ENCODE assay signal across 19 cellular contexts in the genomic region with DNA sequence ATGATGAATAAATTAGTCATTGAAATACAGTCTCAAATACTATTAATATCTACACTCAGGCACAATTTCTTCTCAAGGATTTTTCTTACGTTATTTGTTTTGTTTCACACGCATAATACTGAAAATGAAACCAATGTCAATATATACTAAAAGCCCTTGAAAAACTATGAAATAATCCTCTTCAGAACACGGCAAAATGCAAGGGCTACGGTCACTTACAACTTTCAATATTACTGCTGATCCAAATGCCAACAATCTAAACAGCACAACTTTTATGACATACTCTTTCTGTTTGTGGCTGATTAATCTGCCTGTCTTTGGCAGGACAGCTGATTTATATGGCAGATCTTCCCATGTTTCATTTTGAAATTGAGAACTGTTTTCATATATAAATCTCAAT.
DNase-seq lines count a peak whose midpoint lies in the region; ATAC-seq and TF ChIP-seq lines count a peak whose summit lies in the region.
"Had no signal": no experiment of that assay in that cellular context is flagged by ENCODE, and none has a peak within 500 bp of the region (broad histone marks: within the 10 kb centered on the region; RNA-seq: fewer than 3 reads in every experiment).

No MANE protein-coding gene starts in this region.

- H3K27me3 ChIP-seq in esophagus squamous epithelium = no peaks in the 10 kb centered on the region
- H3K27me3 ChIP-seq: adrenal gland, BLaER1, brain microvascular endothelial cell, colonic mucosa had no signal

- H3K4me3 Mint-ChIP-seq in activated T-cell treated with anti-CD3 and anti-CD28 coated beads, Interleukin-2, amount 50 U/mL, for 4 hours = peak overlapping the region; percentile 46
- H3K4me3 Mint-ChIP-seq in T-helper 17 cell = peak overlapping the region; percentile 73
- H3K4me3 Mint-ChIP-seq in effector memory CD8-positive, alpha-beta T cell = peak overlapping the region; percentile 57 to 73
- H3K4me3 Mint-ChIP-seq: GM23338 had no signal

- H3K27ac ChIP-seq in esophagus squamous epithelium = no peak overlapping the region
- H3K27ac ChIP-seq: adrenal gland, BLaER1, brain microvascular endothelial cell, colonic mucosa, prostate gland had no signal

- H3K4me1 ChIP-seq in esophagus squamous epithelium = no peaks in the 10 kb centered on the region
- H3K4me1 ChIP-seq: BLaER1, colonic mucosa, prostate gland had no signal

- H3K4me3 ChIP-seq in esophagus squamous epithelium = no peak overlapping the region
- H3K4me3 ChIP-seq: adrenal gland, BLaER1, colonic mucosa, GM23338, lung, prostate gland had no signal

- TF ChIP-seq POLR2A in esophagus squamous epithelium (IDR thresholded peaks at IDR 0.05) = no peak

- TF ChIP-seq CTCF in GM10266 (IDR thresholded peaks at IDR 0.05; ENCODE audit: control insufficient read depth, insufficient read depth, low read depth, missing control alignments) (no peak), esophagus squamous epithelium (IDR thresholded peaks at IDR 0.05) (no peak)

- H3K36me3 ChIP-seq in esophagus squamous epithelium = peaks cover 6 to 95% (median 6%) of the 10 kb centered on the region in 3 donors
- H3K36me3 ChIP-seq: colonic mucosa, prostate gland had no signal

- H3K27ac Mint-ChIP-seq in T-helper 17 cell = peak overlapping the region; percentile 86
- peak overlapping the region; percentile 84 to 93 for H3K27ac Mint-ChIP-seq in effector memory CD8-positive, alpha-beta T cell
- H3K27ac Mint-ChIP-seq: GM23338 had no signal

- intact Hi-C loops in esophagus squamous epithelium (cut with DNase I) = no loop called here

- no peaks in the 10 kb centered on the region for H3K27me3 Mint-ChIP-seq in activated T-cell treated with anti-CD3 and anti-CD28 coated beads, Interleukin-2, amount 50 U/mL, for 4 hours (ENCODE audit: low read depth)
- H3K27me3 Mint-ChIP-seq in T-helper 17 cell = no peaks in the 10 kb centered on the region
- no peaks in the 10 kb centered on the region for H3K27me3 Mint-ChIP-seq in effector memory CD8-positive, alpha-beta T cell

- DNase-seq in activated T-cell treated with anti-CD3 and anti-CD28 coated beads, Interleukin-2, amount 50 U/mL, for 4 hours = no peak
- no peak for DNase-seq in activated T-cell treated with anti-CD3 and anti-CD28 coated beads, Interleukin-2, amount 50 U/mL, for 1 hour
- DNase-seq in GM10266 (ENCODE audit: extremely low spot score) (peak; percentile 20), T-helper 17 cell (no peak), esophagus squamous epithelium (lab: John Stamatoyannopoulos, UW) (no peak)
- DNase-seq in effector memory CD8-positive, alpha-beta T cell = no peak
- DNase-seq: adrenal gland, brain microvascular endothelial cell, colonic mucosa, NCI-H1105, NCI-H2029 treated with DMSO at 0.1 percent for 48 hours, NCI-H446, OCI-M1 had no signal

- ATAC-seq in activated T-cell treated with anti-CD3 and anti-CD28 coated beads, Interleukin-2, amount 50 U/mL, for 4 hours = no peak
- ATAC-seq in T-helper 17 cell (no peak), HG03520 (IDR thresholded peaks at IDR 0.05; ENCODE audit: unreplicated experiment) (no peak), SK-N-SH treated with all-trans-retinoic acid at 6 μM for 48 hours (no peak)
- ATAC-seq in effector memory CD8-positive, alpha-beta T cell (replicated peaks) = peak; percentile 8
- ATAC-seq: GM23338 had no signal

- H3K9me3 Mint-ChIP-seq in activated T-cell treated with anti-CD3 and anti-CD28 coated beads, Interleukin-2, amount 50 U/mL, for 4 hours = no peaks in the 10 kb centered on the region
- H3K9me3 Mint-ChIP-seq in effector memory CD8-positive, alpha-beta T cell = no peaks in the 10 kb centered on the region
- H3K9me3 Mint-ChIP-seq: GM23338 had no signal

- WGBS in esophagus squamous epithelium, 2 donors = 70 to 83% methylated on average over 4 of the region's 4 CpGs

- H3K9me3 ChIP-seq in T-helper 17 cell (ENCODE audit: control insufficient read depth, low read length, poor library complexity, severe bottlenecking) (no peaks in the 10 kb centered on the region), esophagus squamous epithelium (no peaks in the 10 kb centered on the region)
- H3K9me3 ChIP-seq: BLaER1, colonic mucosa, prostate gland had no signal

- H3K36me3 Mint-ChIP-seq in activated T-cell treated with anti-CD3 and anti-CD28 coated beads, Interleukin-2, amount 50 U/mL, for 4 hours (ENCODE audit: insufficient read depth) = peaks cover 46% of the 10 kb centered on the region
- peaks cover 3% of the 10 kb centered on the region for H3K36me3 Mint-ChIP-seq in T-helper 17 cell (ENCODE audit: low read depth)
- H3K36me3 Mint-ChIP-seq in effector memory CD8-positive, alpha-beta T cell (ENCODE audit: insufficient read depth) = peaks cover 25% of the 10 kb centered on the region

- H3K4me1 Mint-ChIP-seq in activated T-cell treated with anti-CD3 and anti-CD28 coated beads, Interleukin-2, amount 50 U/mL, for 4 hours (ENCODE audit: low read depth) = peaks cover 18% of the 10 kb centered on the region
- H3K4me1 Mint-ChIP-seq in T-helper 17 cell = peaks cover 12% of the 10 kb centered on the region
- peaks cover 7 to 18% of the 10 kb centered on the region in 2 donors for H3K4me1 Mint-ChIP-seq in effector memory CD8-positive, alpha-beta T cell (ENCODE audit: low read depth in 2 of 2)
- H3K4me1 Mint-ChIP-seq: GM23338 had no signal

TF ChIP-seq in SK-N-SH treated with all-trans-retinoic acid at 6 μM for 48 hours, 23 proteins besides CTCF, POLR2A, EP300 and RAD21:
- TF ChIP-seq RARB (CRISPR knock-in tag; IDR thresholded peaks at IDR 0.05) (no peak), PPARA (CRISPR knock-in tag; IDR thresholded peaks at IDR 0.05; ENCODE audit: borderline replicate concordance) (no peak), ZFP30 (CRISPR knock-in tag; IDR thresholded peaks at IDR 0.05) (no peak), ZNF70 (CRISPR knock-in tag; IDR thresholded peaks at IDR 0.05) (no peak), BACH2 (CRISPR knock-in tag; IDR thresholded peaks at IDR 0.05; ENCODE audit: borderline replicate concordance) (no peak), ZNF565 (CRISPR knock-in tag; conservative IDR thresholded peaks at IDR 0.05; ENCODE audit: low read depth) (no peak), ISL1 (CRISPR knock-in tag; IDR thresholded peaks at IDR 0.05) (no peak), ESRRG (CRISPR knock-in tag; IDR thresholded peaks at IDR 0.05) (no peak), ZFP3 (CRISPR knock-in tag; IDR thresholded peaks at IDR 0.05) (no peak), ARNTL (CRISPR knock-in tag; IDR thresholded peaks at IDR 0.05; ENCODE audit: borderline replicate concordance, low read depth) (no peak)
- TF ChIP-seq, protein P1, sequence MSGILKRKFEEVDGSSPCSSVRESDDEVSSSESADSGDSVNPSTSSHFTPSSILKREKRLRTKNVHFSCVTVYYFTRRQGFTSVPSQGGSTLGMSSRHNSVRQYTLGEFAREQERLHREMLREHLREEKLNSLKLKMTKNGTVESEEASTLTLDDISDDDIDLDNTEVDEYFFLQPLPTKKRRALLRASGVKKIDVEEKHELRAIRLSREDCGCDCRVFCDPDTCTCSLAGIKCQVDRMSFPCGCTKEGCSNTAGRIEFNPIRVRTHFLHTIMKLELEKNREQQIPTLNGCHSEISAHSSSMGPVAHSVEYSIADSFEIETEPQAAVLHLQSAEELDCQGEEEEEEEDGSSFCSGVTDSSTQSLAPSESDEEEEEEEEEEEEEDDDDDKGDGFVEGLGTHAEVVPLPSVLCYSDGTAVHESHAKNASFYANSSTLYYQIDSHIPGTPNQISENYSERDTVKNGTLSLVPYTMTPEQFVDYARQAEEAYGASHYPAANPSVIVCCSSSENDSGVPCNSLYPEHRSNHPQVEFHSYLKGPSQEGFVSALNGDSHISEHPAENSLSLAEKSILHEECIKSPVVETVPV (CRISPR knock-in tag; IDR thresholded peaks at IDR 0.05) = no peak
- TF ChIP-seq, protein P2, sequence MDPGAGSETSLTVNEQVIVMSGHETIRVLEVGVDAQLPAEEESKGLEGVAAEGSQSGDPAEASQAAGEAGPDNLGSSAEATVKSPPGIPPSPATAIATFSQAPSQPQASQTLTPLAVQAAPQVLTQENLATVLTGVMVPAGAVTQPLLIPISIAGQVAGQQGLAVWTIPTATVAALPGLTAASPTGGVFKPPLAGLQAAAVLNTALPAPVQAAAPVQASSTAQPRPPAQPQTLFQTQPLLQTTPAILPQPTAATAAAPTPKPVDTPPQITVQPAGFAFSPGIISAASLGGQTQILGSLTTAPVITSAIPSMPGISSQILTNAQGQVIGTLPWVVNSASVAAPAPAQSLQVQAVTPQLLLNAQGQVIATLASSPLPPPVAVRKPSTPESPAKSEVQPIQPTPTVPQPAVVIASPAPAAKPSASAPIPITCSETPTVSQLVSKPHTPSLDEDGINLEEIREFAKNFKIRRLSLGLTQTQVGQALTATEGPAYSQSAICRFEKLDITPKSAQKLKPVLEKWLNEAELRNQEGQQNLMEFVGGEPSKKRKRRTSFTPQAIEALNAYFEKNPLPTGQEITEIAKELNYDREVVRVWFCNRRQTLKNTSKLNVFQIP (CRISPR knock-in tag; IDR thresholded peaks at IDR 0.05; ENCODE audit: borderline replicate concordance, low read depth) = no peak
